ENCODE assay signal across 1 cellular context in genomic region chr14:90256354-90257131, GRCh38.
A peak's percentile ranks its signal among the peaks of the same experiment; 100 is the strongest.
TF ChIP-seq lines count a peak whose summit lies in the region.

PSMC1 (plus strand) TSS chr14:90256553; CDS start chr14:90256598, 45 bp downstream.

TF ChIP-seq in HepG2, 621 proteins besides CTCF, POLR2A, EP300 and RAD21 (continued from another document and continues in another):
- TF ChIP-seq ZNF253 (CRISPR knock-in tag; IDR thresholded peaks at IDR 0.05; ENCODE audit: borderline replicate concordance) (no peak), GLI4 (CRISPR knock-in tag; IDR thresholded peaks at IDR 0.05; ENCODE audit: borderline replicate concordance) (peak; percentile 60; the same call in 1 of the 2 replicates), DPF2 (CRISPR knock-in tag; IDR thresholded peaks at IDR 0.05; ENCODE audit: borderline replicate concordance, low read depth) (no peak), HNF4G (IDR thresholded peaks at IDR 0.05; ENCODE audit: borderline replicate concordance, low read depth, low read length) (no peak), HNF4G (CRISPR knock-in tag; IDR thresholded peaks at IDR 0.05; ENCODE audit: borderline replicate concordance, low read depth) (no peak), ZNF224 (CRISPR knock-in tag; IDR thresholded peaks at IDR 0.05) (peak; percentile 64; the same call in 1 of the 2 replicates), MLLT10 (CRISPR knock-in tag; IDR thresholded peaks at IDR 0.05) (no peak), ZC3H4 (CRISPR knock-in tag; IDR thresholded peaks at IDR 0.05; ENCODE audit: borderline replicate concordance) (no peak), ZNF44 (CRISPR knock-in tag; IDR thresholded peaks at IDR 0.05) (no peak; the same call in 1 of the 2 replicates), ZNF468 (CRISPR knock-in tag; IDR thresholded peaks at IDR 0.05) (no peak), KDM3A (CRISPR knock-in tag; IDR thresholded peaks at IDR 0.05; ENCODE audit: low read depth) (0 out of 2 replicates have a peak, but pooled peaks have one; percentile 74), CREB1 (IDR thresholded peaks at IDR 0.05) (no peak), CREB1 (CRISPR knock-in tag; IDR thresholded peaks at IDR 0.05) (peak; percentile 66; the same call in 1 of the 2 replicates), HCFC1 (IDR thresholded peaks at IDR 0.05; ENCODE audit: low read depth, low read length) (peak; percentile 54; the same call in 1 of the 2 replicates), RFXANK (CRISPR knock-in tag; IDR thresholded peaks at IDR 0.05) (0 out of 2 replicates have a peak, but pooled peaks have one; percentile 18), ZSCAN9 (CRISPR knock-in tag; IDR thresholded peaks at IDR 0.05; ENCODE audit: borderline replicate concordance) (0 out of 2 replicates have a peak, but pooled peaks have one; percentile 23), ZNF354B (CRISPR knock-in tag; IDR thresholded peaks at IDR 0.05) (no peak), ATF7 (IDR thresholded peaks at IDR 0.05) (no peak), ATF7 (CRISPR knock-in tag; IDR thresholded peaks at IDR 0.05) (no peak), CHD4 (IDR thresholded peaks at IDR 0.05; ENCODE audit: borderline replicate concordance, low read length) (no peak), SOX6 (IDR thresholded peaks at IDR 0.05) (no peak), SOX6 (CRISPR knock-in tag; IDR thresholded peaks at IDR 0.05) (peak; percentile 24; the same call in 1 of the 2 replicates), ELF1 (CRISPR knock-in tag; IDR thresholded peaks at IDR 0.05) (peak; percentile 93), KLF11 (CRISPR knock-in tag; IDR thresholded peaks at IDR 0.05) (0 out of 2 replicates have a peak, but pooled peaks have one; percentile 33), NFIC (IDR thresholded peaks at IDR 0.05; ENCODE audit: low read length) (0 out of 2 replicates have a peak, but pooled peaks have one; percentile 19), SAFB2 (CRISPR knock-in tag; IDR thresholded peaks at IDR 0.05; ENCODE audit: borderline replicate concordance, low read depth) (0 out of 2 replicates have a peak, but pooled peaks have one; percentile 60), GATAD2A (CRISPR knock-in tag; IDR thresholded peaks at IDR 0.05) (peak; percentile 65; the same call in 1 of the 2 replicates), ZNF557 (CRISPR knock-in tag; IDR thresholded peaks at IDR 0.05) (no peak), HDAC1 (CRISPR knock-in tag; IDR thresholded peaks at IDR 0.05) (peak; percentile 85), ETV5 (CRISPR knock-in tag; IDR thresholded peaks at IDR 0.05; ENCODE audit: borderline replicate concordance) (peak; percentile 76; the same call in 1 of the 2 replicates), SYNCRIP (IDR thresholded peaks at IDR 0.05; ENCODE audit: insufficient read depth, low read depth, low read length) (no peak), SIX1 (CRISPR knock-in tag; IDR thresholded peaks at IDR 0.05; ENCODE audit: borderline replicate concordance) (no peak), ZNF724P (CRISPR knock-in tag; IDR thresholded peaks at IDR 0.05; ENCODE audit: borderline replicate concordance) (peak; percentile 57; the same call in 1 of the 2 replicates), ZNF691 (CRISPR knock-in tag; IDR thresholded peaks at IDR 0.05; ENCODE audit: borderline replicate concordance, low read depth) (no peak; the same call in 1 of the 2 replicates), ZFP37 (CRISPR knock-in tag; IDR thresholded peaks at IDR 0.05; ENCODE audit: borderline replicate concordance) (no peak), GFI1 (CRISPR knock-in tag; IDR thresholded peaks at IDR 0.05; ENCODE audit: borderline replicate concordance) (peak; percentile 27; the same call in 1 of the 2 replicates), GPN1 (CRISPR knock-in tag; IDR thresholded peaks at IDR 0.05; ENCODE audit: borderline replicate concordance) (no peak), HMG20B (CRISPR knock-in tag; conservative IDR thresholded peaks at IDR 0.05) (no peak), MEF2D (CRISPR knock-in tag; IDR thresholded peaks at IDR 0.05) (peak; percentile 20; the same call in 1 of the 2 replicates), ONECUT2 (CRISPR knock-in tag; IDR thresholded peaks at IDR 0.05) (no peak), TP53 (CRISPR knock-in tag; conservative IDR thresholded peaks at IDR 0.05) (no peak), KDM1A (CRISPR knock-in tag; IDR thresholded peaks at IDR 0.05) (no peak), ZNF335 (CRISPR knock-in tag; IDR thresholded peaks at IDR 0.05) (peak; percentile 90; the same call in 1 of the 2 replicates), ZNF781 (CRISPR knock-in tag; IDR thresholded peaks at IDR 0.05; ENCODE audit: borderline replicate concordance, not compliant biosample characterization) (peak; percentile 34), FOSL2 (CRISPR knock-in tag; IDR thresholded peaks at IDR 0.05) (peak; percentile 48), MXI1 (IDR thresholded peaks at IDR 0.05; ENCODE audit: borderline replicate concordance, low read depth, low read length) (no peak; the same call in 2 of the 3 replicates)
- TF ChIP-seq, protein P1, sequence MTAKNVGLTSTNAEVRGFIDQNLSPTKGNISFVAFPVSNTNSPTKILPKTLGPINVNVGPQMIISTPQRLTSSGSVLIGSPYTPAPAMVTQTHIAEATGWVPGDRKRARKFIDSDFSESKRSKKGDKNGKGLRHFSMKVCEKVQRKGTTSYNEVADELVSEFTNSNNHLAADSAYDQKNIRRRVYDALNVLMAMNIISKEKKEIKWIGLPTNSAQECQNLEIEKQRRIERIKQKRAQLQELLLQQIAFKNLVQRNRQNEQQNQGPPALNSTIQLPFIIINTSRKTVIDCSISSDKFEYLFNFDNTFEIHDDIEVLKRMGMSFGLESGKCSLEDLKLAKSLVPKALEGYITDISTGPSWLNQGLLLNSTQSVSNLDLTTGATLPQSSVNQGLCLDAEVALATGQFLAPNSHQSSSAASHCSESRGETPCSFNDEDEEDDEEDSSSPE (CRISPR knock-in tag; IDR thresholded peaks at IDR 0.05) = peak; percentile 44; the same call in 1 of the 2 replicates
- TF ChIP-seq, protein P2, sequence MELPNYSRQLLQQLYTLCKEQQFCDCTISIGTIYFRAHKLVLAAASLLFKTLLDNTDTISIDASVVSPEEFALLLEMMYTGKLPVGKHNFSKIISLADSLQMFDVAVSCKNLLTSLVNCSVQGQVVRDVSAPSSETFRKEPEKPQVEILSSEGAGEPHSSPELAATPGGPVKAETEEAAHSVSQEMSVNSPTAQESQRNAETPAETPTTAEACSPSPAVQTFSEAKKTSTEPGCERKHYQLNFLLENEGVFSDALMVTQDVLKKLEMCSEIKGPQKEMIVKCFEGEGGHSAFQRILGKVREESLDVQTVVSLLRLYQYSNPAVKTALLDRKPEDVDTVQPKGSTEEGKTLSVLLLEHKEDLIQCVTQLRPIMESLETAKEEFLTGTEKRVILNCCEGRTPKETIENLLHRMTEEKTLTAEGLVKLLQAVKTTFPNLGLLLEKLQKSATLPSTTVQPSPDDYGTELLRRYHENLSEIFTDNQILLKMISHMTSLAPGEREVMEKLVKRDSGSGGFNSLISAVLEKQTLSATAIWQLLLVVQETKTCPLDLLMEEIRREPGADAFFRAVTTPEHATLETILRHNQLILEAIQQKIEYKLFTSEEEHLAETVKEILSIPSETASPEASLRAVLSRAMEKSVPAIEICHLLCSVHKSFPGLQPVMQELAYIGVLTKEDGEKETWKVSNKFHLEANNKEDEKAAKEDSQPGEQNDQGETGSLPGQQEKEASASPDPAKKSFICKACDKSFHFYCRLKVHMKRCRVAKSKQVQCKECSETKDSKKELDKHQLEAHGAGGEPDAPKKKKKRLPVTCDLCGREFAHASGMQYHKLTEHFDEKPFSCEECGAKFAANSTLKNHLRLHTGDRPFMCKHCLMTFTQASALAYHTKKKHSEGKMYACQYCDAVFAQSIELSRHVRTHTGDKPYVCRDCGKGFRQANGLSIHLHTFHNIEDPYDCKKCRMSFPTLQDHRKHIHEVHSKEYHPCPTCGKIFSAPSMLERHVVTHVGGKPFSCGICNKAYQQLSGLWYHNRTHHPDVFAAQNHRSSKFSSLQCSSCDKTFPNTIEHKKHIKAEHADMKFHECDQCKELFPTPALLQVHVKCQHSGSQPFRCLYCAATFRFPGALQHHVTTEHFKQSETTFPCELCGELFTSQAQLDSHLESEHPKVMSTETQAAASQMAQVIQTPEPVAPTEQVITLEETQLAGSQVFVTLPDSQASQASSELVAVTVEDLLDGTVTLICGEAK (IDR thresholded peaks at IDR 0.05) = peak; percentile 62; the same call in 1 of the 2 replicates
- TF ChIP-seq, protein P2 (CRISPR knock-in tag; IDR thresholded peaks at IDR 0.05) = peak; percentile 59; the same call in 1 of the 2 replicates
- TF ChIP-seq, protein P3, sequence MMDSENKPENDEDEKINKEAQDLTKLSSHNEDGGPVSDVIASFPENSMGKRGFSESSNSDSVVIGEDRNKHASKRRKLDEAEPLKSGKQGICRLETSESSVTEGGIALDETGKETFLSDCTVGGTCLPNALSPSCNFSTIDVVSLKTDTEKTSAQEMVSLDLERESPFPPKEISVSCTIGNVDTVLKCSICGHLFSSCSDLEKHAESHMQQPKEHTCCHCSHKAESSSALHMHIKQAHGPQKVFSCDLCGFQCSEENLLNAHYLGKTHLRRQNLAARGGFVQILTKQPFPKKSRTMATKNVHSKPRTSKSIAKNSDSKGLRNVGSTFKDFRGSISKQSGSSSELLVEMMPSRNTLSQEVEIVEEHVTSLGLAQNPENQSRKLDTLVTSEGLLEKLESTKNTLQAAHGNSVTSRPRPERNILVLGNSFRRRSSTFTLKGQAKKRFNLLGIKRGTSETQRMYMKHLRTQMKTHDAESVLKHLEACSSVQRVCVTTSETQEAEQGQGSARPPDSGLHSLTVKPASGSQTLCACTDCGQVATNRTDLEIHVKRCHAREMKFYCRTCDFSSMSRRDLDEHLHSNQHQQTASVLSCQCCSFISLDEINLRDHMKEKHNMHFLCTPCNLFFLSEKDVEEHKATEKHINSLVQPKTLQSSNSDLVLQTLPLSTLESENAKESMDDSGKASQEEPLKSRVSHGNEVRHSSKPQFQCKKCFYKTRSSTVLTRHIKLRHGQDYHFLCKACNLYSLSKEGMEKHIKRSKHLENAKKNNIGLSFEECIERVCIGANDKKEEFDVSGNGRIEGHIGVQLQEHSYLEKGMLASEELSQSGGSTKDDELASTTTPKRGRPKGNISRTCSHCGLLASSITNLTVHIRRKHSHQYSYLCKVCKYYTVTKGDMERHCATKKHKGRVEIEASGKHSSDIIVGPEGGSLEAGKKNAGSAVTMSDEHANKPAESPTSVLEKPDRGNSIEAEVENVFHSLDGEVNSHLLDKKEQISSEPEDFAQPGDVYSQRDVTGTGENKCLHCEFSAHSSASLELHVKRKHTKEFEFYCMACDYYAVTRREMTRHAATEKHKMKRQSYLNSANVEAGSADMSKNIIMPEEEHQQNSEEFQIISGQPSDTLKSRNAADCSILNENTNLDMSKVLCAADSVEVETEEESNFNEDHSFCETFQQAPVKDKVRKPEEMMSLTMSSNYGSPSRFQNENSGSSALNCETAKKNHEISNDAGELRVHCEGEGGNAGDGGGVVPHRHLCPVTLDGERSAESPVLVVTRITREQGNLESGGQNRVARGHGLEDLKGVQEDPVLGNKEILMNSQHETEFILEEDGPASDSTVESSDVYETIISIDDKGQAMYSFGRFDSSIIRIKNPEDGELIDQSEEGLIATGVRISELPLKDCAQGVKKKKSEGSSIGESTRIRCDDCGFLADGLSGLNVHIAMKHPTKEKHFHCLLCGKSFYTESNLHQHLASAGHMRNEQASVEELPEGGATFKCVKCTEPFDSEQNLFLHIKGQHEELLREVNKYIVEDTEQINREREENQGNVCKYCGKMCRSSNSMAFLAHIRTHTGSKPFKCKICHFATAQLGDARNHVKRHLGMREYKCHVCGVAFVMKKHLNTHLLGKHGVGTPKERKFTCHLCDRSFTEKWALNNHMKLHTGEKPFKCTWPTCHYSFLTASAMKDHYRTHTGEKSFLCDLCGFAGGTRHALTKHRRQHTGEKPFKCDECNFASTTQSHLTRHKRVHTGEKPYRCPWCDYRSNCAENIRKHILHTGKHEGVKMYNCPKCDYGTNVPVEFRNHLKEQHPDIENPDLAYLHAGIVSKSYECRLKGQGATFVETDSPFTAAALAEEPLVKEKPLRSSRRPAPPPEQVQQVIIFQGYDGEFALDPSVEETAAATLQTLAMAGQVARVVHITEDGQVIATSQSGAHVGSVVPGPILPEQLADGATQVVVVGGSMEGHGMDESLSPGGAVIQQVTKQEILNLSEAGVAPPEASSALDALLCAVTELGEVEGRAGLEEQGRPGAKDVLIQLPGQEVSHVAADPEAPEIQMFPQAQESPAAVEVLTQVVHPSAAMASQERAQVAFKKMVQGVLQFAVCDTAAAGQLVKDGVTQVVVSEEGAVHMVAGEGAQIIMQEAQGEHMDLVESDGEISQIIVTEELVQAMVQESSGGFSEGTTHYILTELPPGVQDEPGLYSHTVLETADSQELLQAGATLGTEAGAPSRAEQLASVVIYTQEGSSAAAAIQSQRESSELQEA (CRISPR knock-in tag; IDR thresholded peaks at IDR 0.05; ENCODE audit: not compliant biosample characterization) = peak; percentile 57
